Comparison of ENCODE assay signal across 8 cellular contexts in the genomic region with DNA sequence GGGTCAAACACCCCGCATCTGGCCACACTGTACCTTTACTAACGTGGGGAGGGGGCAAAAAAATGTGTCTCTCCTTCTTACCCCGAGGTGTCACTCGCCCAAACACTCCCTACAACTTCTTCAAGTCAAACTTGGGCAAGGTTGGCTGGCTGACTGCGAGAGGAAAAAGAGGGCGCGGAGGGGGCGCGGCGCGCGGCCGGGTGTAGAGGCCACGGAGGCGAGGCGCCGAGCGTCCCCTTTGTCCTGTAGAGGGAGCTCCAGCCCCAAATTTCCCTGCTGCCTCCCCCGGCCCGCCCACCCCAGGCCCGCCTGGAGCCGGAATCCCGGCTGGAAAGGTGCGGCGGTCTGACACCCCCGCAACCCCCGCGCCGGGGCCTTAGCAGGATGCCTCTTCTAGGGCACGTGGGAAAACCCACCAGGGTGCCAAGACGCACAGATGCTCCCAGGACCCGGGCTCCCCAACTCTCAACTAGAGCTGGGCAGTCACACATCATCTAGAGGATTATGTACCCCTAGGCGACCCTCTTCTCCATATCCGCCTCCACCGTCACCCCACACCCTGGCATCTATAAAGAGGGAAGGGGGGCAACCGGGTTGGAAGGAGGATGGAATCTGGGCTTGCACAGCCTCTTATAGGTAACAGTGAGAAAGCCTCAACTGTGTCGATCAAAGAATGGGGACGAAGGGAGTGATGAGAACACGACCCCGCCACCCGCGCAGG. TPM values are rescaled to one million over a fixed set of nuclear protein-coding genes. Genes with fewer than 3 reads are reported as not detected.
DNase-seq lines count a peak whose midpoint lies in the region; ATAC-seq and TF ChIP-seq lines count a peak whose summit lies in the region.

No MANE protein-coding gene starts in this region.

- no peak overlapping the region for H3K27ac ChIP-seq in thoracic aorta

- ATAC-seq in thoracic aorta (ENCODE audit: insufficient number of reproducible peaks, low FRiP score, low read depth) (no peak), HG02798 (IDR thresholded peaks at IDR 0.05; ENCODE audit: poor library complexity, unreplicated experiment) (no peak), HG03520 (IDR thresholded peaks at IDR 0.05; ENCODE audit: unreplicated experiment) (no peak), HG03378 (IDR thresholded peaks at IDR 0.05; ENCODE audit: unreplicated experiment) (no peak)

- peak; percentile 42 for DNase-seq in activated effector memory CD4-positive, alpha-beta T cell treated with anti-CD3 and anti-CD28 coated beads, Interleukin-2, amount 50 U/mL, for 16 hours
- no peak for DNase-seq in activated effector memory CD4-positive, alpha-beta T cell treated with Interleukin-2 at 50 U/mL for 16 hours
- peak; percentile 86 for DNase-seq in adipocyte (ENCODE audit: low read depth)
- DNase-seq in thoracic aorta (ENCODE audit: low spot score) = no peak

- H3K4me3 ChIP-seq in adipocyte (ENCODE audit: low read length) (no peak overlapping the region), iPS-18c (ENCODE audit: insufficient read depth, low read depth, low read length) (peak overlapping the region; percentile 56), thoracic aorta (no peak overlapping the region)

- TF ChIP-seq CTCF in thoracic aorta (IDR thresholded peaks at IDR 0.05) = peak; percentile 67

- H3K4me1 ChIP-seq in adipocyte (ENCODE audit: control insufficient read depth, insufficient read depth, low read length) = no peaks in the 10 kb centered on the region
- peaks cover 8 to 35% of the 10 kb centered on the region in 2 donors for H3K4me1 ChIP-seq in thoracic aorta (ENCODE audit: control insufficient read depth in 1 of 2, low read depth in 2 of 2)

- no peaks in the 10 kb centered on the region for H3K27me3 ChIP-seq in adipocyte (replicated peaks; ENCODE audit: control insufficient read depth, insufficient read depth, low read length)
- H3K27me3 ChIP-seq in thoracic aorta (replicated peaks; ENCODE audit: insufficient read depth) = peaks cover 7% of the 10 kb centered on the region

- H3K36me3 ChIP-seq in adipocyte (ENCODE audit: control insufficient read depth, insufficient read depth, low read length, severe bottlenecking) (no peaks in the 10 kb centered on the region), thoracic aorta (no peaks in the 10 kb centered on the region)

- H3K9me3 ChIP-seq in adipocyte (ENCODE audit: control insufficient read depth, low read length) = no peaks in the 10 kb centered on the region
- peaks cover 3% of the 10 kb centered on the region for H3K9me3 ChIP-seq in iPS-18c (ENCODE audit: control insufficient read depth, insufficient read depth, low read length)
- no peaks in the 10 kb centered on the region for H3K9me3 ChIP-seq in thoracic aorta

- no peak overlapping the region for H3K9ac ChIP-seq in adipocyte (ENCODE audit: low read length)

RNA-seq across cellular contexts. Expression of a gene that starts 4.2 kb away (rescaled TPM):
- total RNA-seq in thoracic aorta = 1 to 10 TPM in 1 of 2 donors, under 1 TPM in 1; 0.95 to 2.0 TPM

Comparison
In these comparisons a context has a peak if more than half of its experiments do, and no peak if none do; other contexts are left out.
1. DNase-seq: peak in activated effector memory CD4-positive, alpha-beta T cell treated with anti-CD3 and anti-CD28 coated beads, Interleukin-2, amount 50 U/mL, for 16 hours (single experiment) and adipocyte (single experiment); none in activated effector memory CD4-positive, alpha-beta T cell treated with Interleukin-2 at 50 U/mL for 16 hours (single experiment) and thoracic aorta (single experiment).